Comparison of ENCODE assay signal across 14 cellular contexts in the genomic region with DNA sequence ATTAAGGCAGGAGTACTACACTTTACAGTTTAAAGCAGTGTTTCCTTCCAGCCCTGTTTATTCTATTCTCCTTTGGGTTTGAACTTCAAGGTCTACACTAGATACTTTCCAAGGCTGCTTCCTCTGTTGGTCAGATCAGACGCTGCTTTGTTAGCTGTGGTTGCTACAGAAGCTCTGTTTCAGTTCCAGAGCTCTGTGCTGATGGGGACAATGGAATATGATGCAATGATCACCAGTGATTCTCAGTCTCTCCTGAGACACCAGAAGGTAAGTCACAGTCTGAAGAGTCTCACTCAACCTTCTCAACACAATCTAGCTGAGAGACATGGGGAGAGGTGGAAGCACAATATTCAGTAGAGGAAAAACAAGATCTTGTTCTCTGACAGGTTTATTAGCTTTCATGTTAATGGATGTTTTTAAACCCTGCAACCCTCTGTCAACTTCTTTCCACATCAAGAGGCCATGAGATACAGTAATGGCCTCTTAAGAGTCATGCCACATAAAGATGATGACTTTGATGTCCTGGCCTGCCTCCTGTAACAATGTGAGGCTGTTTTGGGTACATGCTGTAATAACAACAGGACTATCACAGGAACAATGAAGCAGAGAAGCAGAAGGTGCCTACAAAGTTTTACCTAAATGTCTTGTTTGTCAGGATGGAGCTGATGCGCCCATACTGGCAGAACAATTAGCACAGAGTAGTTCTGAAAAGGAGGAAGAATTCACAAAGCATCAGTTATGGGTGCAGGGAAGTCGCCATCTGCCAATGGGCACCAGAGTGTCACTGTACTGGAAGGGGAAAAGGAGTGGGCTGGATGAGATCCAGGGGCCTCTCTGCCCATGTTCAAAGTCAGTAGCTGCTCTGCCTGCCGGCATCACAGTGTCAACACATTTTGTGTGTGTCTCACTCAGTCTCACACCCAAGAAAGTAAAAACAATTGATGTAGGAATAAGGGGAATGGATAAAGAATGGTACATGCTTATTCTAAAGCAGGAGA. TPM values are rescaled to one million over a fixed set of nuclear protein-coding genes. Genes with fewer than 3 reads are reported as not detected.
DNase-seq lines count a peak whose midpoint lies in the region; ATAC-seq, FAIRE-seq and TF ChIP-seq lines count a peak whose summit lies in the region.
"Had no signal": no experiment of that assay in that cellular context is flagged by ENCODE, and none has a peak within 500 bp of the region (broad histone marks: within the 10 kb centered on the region; RNA-seq: fewer than 3 reads in every experiment).

No MANE protein-coding gene starts in this region.

- no peak overlapping the region for H3T11ph ChIP-seq in H9 (ENCODE audit: low read length)

- DNase-seq in CD8-positive, alpha-beta T cell, result no peak
- DNase-seq in H9 (no peak), nephron progenitor cell (no peak), GM12892 (ENCODE audit: insufficient read length) (no peak), COR-L47 (lab: John Stamatoyannopoulos, UW) (no peak)
- DNase-seq in activated CD8-positive, alpha-beta T cell treated with anti-CD3 and anti-CD28 coated beads, Interleukin-2, amount 10 ng/mL, durations not matched to agents 7 days and 5 days, result no peak
- DNase-seq: aorta; effector CD8-positive, alpha-beta T cell; IMR-90; NCI-H2227 treated with DMSO at 0.1 percent for 48 hours; Peyer's patch had no signal

- H4K20me1 ChIP-seq in H9 (ENCODE audit: control insufficient read depth, insufficient read depth, insufficient read length), result no peaks in the 10 kb centered on the region

- H2AK5ac ChIP-seq in H9 (ENCODE audit: insufficient read length, low read length), result no peak overlapping the region

- no peaks in the 10 kb centered on the region for H3K23me2 ChIP-seq in H9 (ENCODE audit: insufficient read length, low read depth, low read length, poor library complexity, severe bottlenecking)

- peaks cover 10% of the 10 kb centered on the region for H3K4me1 ChIP-seq in CD8-positive, alpha-beta T cell (ENCODE audit: insufficient read depth, low read length)
- peaks cover 19% of the 10 kb centered on the region; the same call in 1 of the 2 replicates for H3K4me1 ChIP-seq in H9 (ENCODE audit: insufficient read depth, low read length)
- H3K4me1 ChIP-seq: Peyer's patch had no signal

- no peak overlapping the region for H2AFZ ChIP-seq in H9 (ENCODE audit: low read length)

- H3K4me2 ChIP-seq in H9 (ENCODE audit: insufficient read depth, insufficient read length, low read length), result no peak overlapping the region

- no peak overlapping the region for H4K91ac ChIP-seq in H9 (ENCODE audit: insufficient read length, low read depth, low read length)

- H3K9ac ChIP-seq in H9 (ENCODE audit: extremely low read depth, insufficient read length, low read length), result no peak overlapping the region

- no peak overlapping the region for H4K5ac ChIP-seq in H9 (ENCODE audit: insufficient read length, low read depth, low read length)

- H3K4me3 Mint-ChIP-seq in CD8-positive, alpha-beta T cell, result no peak overlapping the region
- H3K4me3 Mint-ChIP-seq in H9 (no peak overlapping the region), nephron progenitor cell (no peak overlapping the region)
- no peak overlapping the region for H3K4me3 Mint-ChIP-seq in activated CD8-positive, alpha-beta T cell treated with anti-CD3 and anti-CD28 coated beads, Interleukin-2, amount 10 ng/mL, durations not matched to agents 7 days and 5 days

- H2BK20ac ChIP-seq in H9 (ENCODE audit: low read depth, low read length, poor library complexity, severe bottlenecking), result no peak overlapping the region

- H3K18ac ChIP-seq in H9 (ENCODE audit: insufficient read length, low read depth, low read length), result no peak overlapping the region

- no peaks in the 10 kb centered on the region for H3K79me1 ChIP-seq in H9 (ENCODE audit: insufficient read depth, low read depth, low read length, poor library complexity, severe bottlenecking)

- intact Hi-C loops in CD8-positive, alpha-beta T cell (cut with DNase I, micrococcal nuclease), result no loop called here

- POLR2A ChIA-PET in CD8-positive, alpha-beta T cell (lab: Charles Lee), result interaction anchor here (1.5 kb wide), 1 partner anchor 9 kb away, joined by 3 read pairs; no protein-coding TSS in a partner anchor
- POLR2A ChIA-PET in activated CD8-positive, alpha-beta T cell treated with anti-CD3 and anti-CD28 coated beads, Interleukin-2, amount 10 ng/mL, durations not matched to agents 7 days and 5 days (lab: Charles Lee), result interaction anchor here (2.2 kb wide), 1 partner anchor 24 kb away, joined by 7 read pairs; no protein-coding TSS in a partner anchor

- H3K79me2 ChIP-seq in H9 (ENCODE audit: insufficient read depth, low read length), result no peaks in the 10 kb centered on the region

- no peak for TF ChIP-seq CTCF in CD8-positive, alpha-beta T cell (IDR thresholded peaks at IDR 0.05)
- TF ChIP-seq CTCF in H9 (conservative IDR thresholded peaks at IDR 0.05) (no peak), nephron progenitor cell (IDR thresholded peaks at IDR 0.05) (no peak)

- peaks cover 71% of the 10 kb centered on the region for H3K36me3 Mint-ChIP-seq in CD8-positive, alpha-beta T cell
- H3K36me3 Mint-ChIP-seq in H9 (ENCODE audit: insufficient read depth in 1 of 3, low read depth in 3 of 3) (peaks cover 25 to 48% (median 41%) of the 10 kb centered on the region in 3 experiments), nephron progenitor cell (ENCODE audit: low read depth) (peaks cover 62% of the 10 kb centered on the region)
- H3K36me3 Mint-ChIP-seq in activated CD8-positive, alpha-beta T cell treated with anti-CD3 and anti-CD28 coated beads, Interleukin-2, amount 10 ng/mL, durations not matched to agents 7 days and 5 days (ENCODE audit: low read depth), result peaks cover 43% of the 10 kb centered on the region

- H3K4me3 ChIP-seq in CD8-positive, alpha-beta T cell (ENCODE audit: low read depth, low read length), result no peak overlapping the region
- H3K4me3 ChIP-seq: Peyer's patch, thoracic aorta had no signal

- H4K8ac ChIP-seq in H9 (replicated peaks; ENCODE audit: insufficient read length, low read depth, low read length), result no peak overlapping the region

- no peaks in the 10 kb centered on the region for H3K9me3 Mint-ChIP-seq in CD8-positive, alpha-beta T cell
- H3K9me3 Mint-ChIP-seq in H9 (no peaks in the 10 kb centered on the region), nephron progenitor cell (no peaks in the 10 kb centered on the region)
- no peaks in the 10 kb centered on the region for H3K9me3 Mint-ChIP-seq in activated CD8-positive, alpha-beta T cell treated with anti-CD3 and anti-CD28 coated beads, Interleukin-2, amount 10 ng/mL, durations not matched to agents 7 days and 5 days (ENCODE audit: insufficient read depth)

- H3K14ac ChIP-seq in H9 (ENCODE audit: insufficient read depth, low read length), result no peak overlapping the region

- no peak overlapping the region for H3K4ac ChIP-seq in H9 (ENCODE audit: low read depth, low read length)

- no peak for FAIRE-seq in GM12892 (lab: Jason Lieb, UNC)

- no peak overlapping the region for H2BK5ac ChIP-seq in H9 (ENCODE audit: insufficient read length, low read length)

- peaks cover 25% of the 10 kb centered on the region for H3K36me3 ChIP-seq in CD8-positive, alpha-beta T cell (ENCODE audit: insufficient read depth, low read length)

- no peak for ATAC-seq in CD8-positive, alpha-beta T cell
- ATAC-seq in activated CD8-positive, alpha-beta T cell treated with anti-CD3 and anti-CD28 coated beads, Interleukin-2, amount 10 ng/mL, durations not matched to agents 7 days and 5 days, result peak; percentile 65
- ATAC-seq in HG03045 (IDR thresholded peaks at IDR 0.05; ENCODE audit: unreplicated experiment), result no peak
- ATAC-seq: right cardiac atrium had no signal

- no peak overlapping the region for H3K23ac ChIP-seq in H9 (ENCODE audit: insufficient read length, low read depth, low read length)

- H3K4me1 Mint-ChIP-seq in CD8-positive, alpha-beta T cell (ENCODE audit: low read depth), result peaks cover 25% of the 10 kb centered on the region
- H3K4me1 Mint-ChIP-seq in H9 (peaks cover 37 to 40% of the 10 kb centered on the region in 2 experiments), nephron progenitor cell (peaks cover 43% of the 10 kb centered on the region)
- H3K4me1 Mint-ChIP-seq in activated CD8-positive, alpha-beta T cell treated with anti-CD3 and anti-CD28 coated beads, Interleukin-2, amount 10 ng/mL, durations not matched to agents 7 days and 5 days (ENCODE audit: low read depth), result peaks cover 27% of the 10 kb centered on the region

- no CpG with 5 or more reads among the region's 4 CpGs for WGBS in H9 (ENCODE audit: extremely low coverage, insufficient read length, low lambda C conversion rate)

- no peak overlapping the region for H2BK12ac ChIP-seq in H9 (ENCODE audit: insufficient read length, low read depth, low read length)

- peak overlapping the region; percentile 57 for H3K27ac Mint-ChIP-seq in CD8-positive, alpha-beta T cell
- H3K27ac Mint-ChIP-seq in H9, result peak overlapping the region; percentile 16 to 80 (median 54); a peak in 5 of 7 replicates
- peak overlapping the region; percentile 71 for H3K27ac Mint-ChIP-seq in activated CD8-positive, alpha-beta T cell treated with anti-CD3 and anti-CD28 coated beads, Interleukin-2, amount 10 ng/mL, durations not matched to agents 7 days and 5 days
- peak overlapping the region; percentile 64 for H3K27ac Mint-ChIP-seq in nephron progenitor cell

- CTCF ChIA-PET in CD8-positive, alpha-beta T cell (lab: Charles Lee), result interaction anchor here (1.2 to 5.4 kb wide), 5 partner anchors 11 to 68 kb away, joined by 4 to 28 read pairs (median 5); partner anchors contain the start of gene CPNE2
- CTCF ChIA-PET in activated CD8-positive, alpha-beta T cell treated with anti-CD3 and anti-CD28 coated beads, Interleukin-2, amount 10 ng/mL, durations not matched to agents 7 days and 5 days (lab: Charles Lee), result interaction anchor here (1.0 to 3.5 kb wide), 8 partner anchors 11 to 187 kb away, joined by 3 to 16 read pairs (median 4); partner anchors contain the start of gene CPNE2

- H3K27me3 Mint-ChIP-seq in CD8-positive, alpha-beta T cell (ENCODE audit: low read depth), result no peaks in the 10 kb centered on the region
- H3K27me3 Mint-ChIP-seq in H9 (ENCODE audit: low read depth) (no peaks in the 10 kb centered on the region), nephron progenitor cell (ENCODE audit: low read depth, poor library complexity) (peaks cover 7% of the 10 kb centered on the region)
- no peaks in the 10 kb centered on the region for H3K27me3 Mint-ChIP-seq in activated CD8-positive, alpha-beta T cell treated with anti-CD3 and anti-CD28 coated beads, Interleukin-2, amount 10 ng/mL, durations not matched to agents 7 days and 5 days (ENCODE audit: low read depth)

- no peaks in the 10 kb centered on the region for H3K27me3 ChIP-seq in CD8-positive, alpha-beta T cell (ENCODE audit: insufficient read depth, low read length)
- H3K27me3 ChIP-seq in H9 (ENCODE audit: insufficient read depth, low read length), result no peaks in the 10 kb centered on the region
- H3K27me3 ChIP-seq: Peyer's patch had no signal

- H3K56ac ChIP-seq in H9 (ENCODE audit: insufficient read length, low read depth, low read length), result no peak overlapping the region

- no peak overlapping the region for H3K27ac ChIP-seq in CD8-positive, alpha-beta T cell (ENCODE audit: low read depth, low read length)
- H3K27ac ChIP-seq in H9 (ENCODE audit: insufficient read length, low read depth, low read length), result no peak overlapping the region
- H3K27ac ChIP-seq: Peyer's patch, thoracic aorta had no signal

- H2BK120ac ChIP-seq in H9 (ENCODE audit: low read depth, low read length, poor library complexity, severe bottlenecking), result no peak overlapping the region

- no peaks in the 10 kb centered on the region for H3K9me3 ChIP-seq in CD8-positive, alpha-beta T cell (ENCODE audit: low read length)
- no peaks in the 10 kb centered on the region for H3K9me3 ChIP-seq in H9 (ENCODE audit: control insufficient read depth, low read depth, low read length)
- H3K9me3 ChIP-seq: Peyer's patch, thoracic aorta had no signal

- H2BK15ac ChIP-seq in H9 (ENCODE audit: low read depth, low read length), result no peak overlapping the region

- no peak for TF ChIP-seq POLR2A in GM12892 (IDR thresholded peaks at IDR 0.05; ENCODE audit: low read depth, low read length)

RNA-seq across cellular contexts. Expression of gene PSME3IP1, which starts 33.4 kb away (rescaled TPM):
- 10 to 100 TPM; 82.6 to 87.2 TPM for total RNA-seq in CD8-positive, alpha-beta T cell
- total RNA-seq in H9 (2021), result 102 and 103 TPM in 2 replicates
- total RNA-seq in activated CD8-positive, alpha-beta T cell treated with anti-CD3 and anti-CD28 coated beads, Interleukin-2, amount 10 ng/mL, durations not matched to agents 7 days and 5 days, result 100 to 1,000 TPM; 106 to 113 TPM
- 123 TPM for polyA plus RNA-seq in GM12892 (2012; ENCODE audit: missing spikeins)

RNA-seq across cellular contexts. Expression of gene RSPRY1, which starts 33.7 kb away (rescaled TPM):
- total RNA-seq in CD8-positive, alpha-beta T cell, result 10 to 100 TPM; 22.4 to 23.2 TPM
- total RNA-seq in H9 (2021), result 34.4 and 36.1 TPM in 2 replicates
- 10 to 100 TPM; 30.9 to 35.8 TPM for total RNA-seq in activated CD8-positive, alpha-beta T cell treated with anti-CD3 and anti-CD28 coated beads, Interleukin-2, amount 10 ng/mL, durations not matched to agents 7 days and 5 days
- 26.7 TPM for polyA plus RNA-seq in GM12892 (2012; ENCODE audit: missing spikeins)
